ENCODE assay signal across 12 cellular contexts in the genomic region with DNA sequence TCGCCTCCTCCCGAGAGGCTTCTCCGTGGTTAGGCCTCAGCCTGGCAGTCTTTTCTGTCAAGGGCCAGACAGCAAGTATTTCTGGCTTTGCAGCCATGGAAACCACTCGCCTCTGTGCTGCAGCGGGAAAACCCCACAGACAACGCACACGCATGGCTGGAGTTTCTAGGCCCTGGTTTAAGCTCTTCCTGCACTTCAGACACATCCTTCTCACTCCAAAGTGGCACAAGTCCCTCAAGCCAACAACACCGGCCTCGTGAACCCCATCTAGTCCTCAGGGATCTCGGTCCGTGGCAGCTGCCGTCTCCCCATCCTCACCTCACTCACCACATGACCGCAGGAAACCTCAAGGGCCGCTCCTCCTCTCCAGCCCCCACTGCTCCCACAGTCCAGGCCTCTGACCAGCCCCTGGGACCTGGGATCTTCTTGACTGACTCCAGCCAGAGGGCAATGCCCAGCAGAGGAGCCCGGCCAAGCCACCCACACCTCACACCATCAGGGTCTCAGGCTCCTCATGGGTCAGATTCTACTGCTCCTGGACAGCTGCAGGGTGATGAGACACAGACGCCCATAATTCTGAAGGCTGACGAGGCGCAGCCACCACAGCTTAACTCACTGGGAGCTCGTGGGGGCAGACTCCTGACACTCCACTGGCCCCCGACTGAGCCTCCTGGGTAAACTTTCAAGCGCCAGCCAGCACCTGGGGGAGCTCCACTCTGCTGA. TPM values are rescaled to one million over a fixed set of nuclear protein-coding genes. Genes with fewer than 3 reads are reported as not detected.
DNase-seq lines count a peak whose midpoint lies in the region; ATAC-seq, FAIRE-seq and TF ChIP-seq lines count a peak whose summit lies in the region.
"Had no signal": no experiment of that assay in that cellular context is flagged by ENCODE, and none has a peak within 500 bp of the region (broad histone marks: within the 10 kb centered on the region; RNA-seq: fewer than 3 reads in every experiment).

No MANE protein-coding gene starts in this region.

- H3K9ac ChIP-seq in HepG2 (ENCODE audit: insufficient read depth, low read depth, low read length) (no peak overlapping the region), mesendoderm (ENCODE audit: low read length) (no peak overlapping the region)

- peaks cover 53% of the 10 kb centered on the region for H3K36me3 Mint-ChIP-seq in GM23338 (ENCODE audit: low read depth)

- TF ChIP-seq RAD21 in HepG2 (CRISPR knock-in tag; IDR thresholded peaks at IDR 0.05): no peak

- POLR2A ChIA-PET in HepG2 (lab: Yijun Ruan, JAX) (no interaction called here), PC-9 (lab: Charles Lee; ENCODE audit: unreplicated experiment) (no interaction called here)

- WGBS in HepG2 (ENCODE audit: low lambda C conversion rate): 98% methylated on average over 12 of the region's 21 CpGs
- WGBS in right lobe of liver (ENCODE audit: insufficient coverage, low coverage, low lambda C conversion rate, missing lambda C conversion rate): 89% methylated on average over 5 of the region's 21 CpGs
- WGBS in thymus: 62% methylated on average over 21 of the region's 21 CpGs
- no CpG with 5 or more reads among the region's 21 CpGs for WGBS in mesendoderm (ENCODE audit: extremely low coverage, insufficient coverage, low lambda C conversion rate)

- H3F3A ChIP-seq in PC-9 (ENCODE audit: insufficient read depth, low read depth) (no peaks in the 10 kb centered on the region), GM23338 (replicated peaks; ENCODE audit: low read depth) (no peaks in the 10 kb centered on the region; the same call in 1 of the 2 replicates)

- H3K4me2 ChIP-seq in HepG2 (ENCODE audit: low read depth, low read length) (no peak overlapping the region), PC-9 (no peak overlapping the region), mesendoderm (ENCODE audit: low read length) (no peak overlapping the region), GM23338 (no peak overlapping the region)

- no peak for DNase-seq in HepG2 (ENCODE audit: low spot score)
- no peak for DNase-seq in right lobe of liver
- DNase-seq in amniotic epithelial cell (ENCODE audit: low read depth): peak; percentile 82
- DNase-seq in PC-9: no peak
- no peak for DNase-seq in mesendoderm
- DNase-seq in GM23338 (ENCODE audit: low spot score): no peak
- DNase-seq: activated CD4-positive, alpha-beta T cell treated with anti-CD3 and anti-CD28 coated beads, Interleukin-2, amount 50 U/mL, for 1 hour; BE2C had no signal

- FAIRE-seq in HepG2 (lab: Jason Lieb, UNC): no peak
- FAIRE-seq: frontal cortex had no signal

- H3K9me3 ChIP-seq in HepG2 (ENCODE audit: low read length) (no peaks in the 10 kb centered on the region), right lobe of liver (no peaks in the 10 kb centered on the region), thymus (ENCODE audit: control insufficient read depth) (no peaks in the 10 kb centered on the region), PC-9 (ENCODE audit: insufficient read depth, low read depth) (no peaks in the 10 kb centered on the region)
- H3K9me3 ChIP-seq: BE2C, breast epithelium had no signal

- no peak overlapping the region for H3K4me3 Mint-ChIP-seq in GM23338

- TF ChIP-seq EP300 in HepG2 (IDR thresholded peaks at IDR 0.05; ENCODE audit: low read depth in 2 of 2, low read length in 2 of 2) (no peak), HepG2 (CRISPR knock-in tag; IDR thresholded peaks at IDR 0.05; ENCODE audit: borderline replicate concordance) (no peak)

- H3K4me3 ChIP-seq in HepG2 (replicated peaks in 1 of 3; ENCODE audit: insufficient read depth in 1 of 3, low read depth in 2 of 3, low read length in 3 of 3) (no peak overlapping the region), right lobe of liver (no peak overlapping the region), thymus (ENCODE audit: low read length) (no peak overlapping the region), PC-9 (no peak overlapping the region), mesendoderm (ENCODE audit: low read length) (no peak overlapping the region), GM23338 (no peak overlapping the region)
- H3K4me3 ChIP-seq: breast epithelium had no signal

- no peak overlapping the region for H4K5ac ChIP-seq in mesendoderm (ENCODE audit: low read length)

- H3K4ac ChIP-seq in mesendoderm (ENCODE audit: low read depth, low read length): no peak overlapping the region

- H3K27ac Mint-ChIP-seq in GM23338: no peak overlapping the region

- in situ Hi-C loops in HepG2 (cut with HindIII; ENCODE audit: extremely low pct_ligation_motif_present, low pct_unique_long_range_greater_than_20kb): no loop called here

- H3K4me1 Mint-ChIP-seq in GM23338: peaks cover 10% of the 10 kb centered on the region

- H2BK15ac ChIP-seq in mesendoderm (replicated peaks; ENCODE audit: low read depth): no peak overlapping the region

- no peak for TF ChIP-seq CTCF in HepG2 (CRISPR knock-in tag; IDR thresholded peaks at IDR 0.05)
- TF ChIP-seq CTCF in right lobe of liver (IDR thresholded peaks at IDR 0.05): no peak
- no peak for TF ChIP-seq CTCF in PC-9 (conservative IDR thresholded peaks at IDR 0.05)
- no peak for TF ChIP-seq CTCF in GM23338 (conservative IDR thresholded peaks at IDR 0.05; ENCODE audit: low read depth in 2 of 2)

- no peaks in the 10 kb centered on the region for H3K27me3 ChIP-seq in HepG2 (ENCODE audit: control insufficient read depth in 1 of 2, insufficient read depth in 2 of 2, low read length in 2 of 2)
- no peaks in the 10 kb centered on the region for H3K27me3 ChIP-seq in right lobe of liver
- H3K27me3 ChIP-seq in thymus (ENCODE audit: control insufficient read depth, insufficient read depth): no peaks in the 10 kb centered on the region
- H3K27me3 ChIP-seq in PC-9 (ENCODE audit: insufficient read depth, low read depth): no peaks in the 10 kb centered on the region
- no peaks in the 10 kb centered on the region for H3K27me3 ChIP-seq in mesendoderm (ENCODE audit: insufficient read depth, low read length, poor library complexity)
- H3K27me3 ChIP-seq in GM23338 (ENCODE audit: insufficient read depth): no peaks in the 10 kb centered on the region
- H3K27me3 ChIP-seq: BE2C, breast epithelium had no signal

- H3K36me3 ChIP-seq in HepG2 (replicated peaks in 1 of 2; ENCODE audit: control insufficient read depth in 1 of 2, insufficient read depth in 2 of 2, low read length in 2 of 2) (peaks cover 23 to 68% of the 10 kb centered on the region in 2 experiments), right lobe of liver (peaks cover 0 to 79% (median 20%) of the 10 kb centered on the region in 4 donors), thymus (ENCODE audit: control insufficient read depth, insufficient read depth) (peaks cover 53% of the 10 kb centered on the region), PC-9 (ENCODE audit: low read depth) (peaks cover 11% of the 10 kb centered on the region; the same call in 1 of the 2 replicates), mesendoderm (ENCODE audit: control insufficient read depth, insufficient read depth, low read length) (peaks cover 3% of the 10 kb centered on the region), GM23338 (ENCODE audit: insufficient read depth) (peaks cover 7% of the 10 kb centered on the region; the same call in 1 of the 2 replicates)

- CTCF ChIA-PET in HepG2 (lab: Yijun Ruan, JAX; ENCODE audit: low intra/inter-chr PET ratio, low total read pairs) (no interaction called here), PC-9 (lab: Charles Lee) (no interaction called here)

- no peak overlapping the region for H2BK5ac ChIP-seq in mesendoderm (ENCODE audit: low read length)

- H2AFZ ChIP-seq in HepG2 (ENCODE audit: low read length) (no peak overlapping the region), PC-9 (no peak overlapping the region), GM23338 (no peak overlapping the region)

- no peaks in the 10 kb centered on the region for H3K79me1 ChIP-seq in mesendoderm (ENCODE audit: low read length)

- H3K56ac ChIP-seq in mesendoderm (ENCODE audit: low read length): no peak overlapping the region

- H3K23ac ChIP-seq in mesendoderm (ENCODE audit: low read length): no peak overlapping the region

- H2AK5ac ChIP-seq in mesendoderm (ENCODE audit: low read length): no peak overlapping the region

- H3K27me3 Mint-ChIP-seq in GM23338 (ENCODE audit: insufficient read depth, low read depth, poor library complexity): peaks cover 12% of the 10 kb centered on the region

- no peak for ATAC-seq in HepG2
- no peak for ATAC-seq in right lobe of liver
- ATAC-seq in HG02973 (IDR thresholded peaks at IDR 0.05; ENCODE audit: unreplicated experiment): peak; percentile 69
- no peak for ATAC-seq in GM23338

- H3K27ac ChIP-seq in HepG2 (ENCODE audit: extremely low read length, insufficient read depth, low read length) (no peak overlapping the region), right lobe of liver (no peak overlapping the region), thymus (ENCODE audit: low read depth) (peak overlapping the region; percentile 78), PC-9 (no peak overlapping the region), mesendoderm (ENCODE audit: low read depth, low read length) (no peak overlapping the region), GM23338 (ENCODE audit: low read depth) (no peak overlapping the region)
- H3K27ac ChIP-seq: breast epithelium had no signal

- no peak overlapping the region for H4K8ac ChIP-seq in mesendoderm (ENCODE audit: low read depth, low read length)

- H4K20me1 ChIP-seq in HepG2 (ENCODE audit: insufficient read depth, low read length) (no peaks in the 10 kb centered on the region), PC-9 (ENCODE audit: insufficient read depth) (peaks cover 6% of the 10 kb centered on the region; the same call in 1 of the 2 replicates), GM23338 (replicated peaks; ENCODE audit: insufficient read depth) (no peaks in the 10 kb centered on the region; the same call in 1 of the 2 replicates)

- peaks cover 10% of the 10 kb centered on the region for H3K9me3 Mint-ChIP-seq in GM23338

- H3K79me2 ChIP-seq in HepG2 (ENCODE audit: insufficient read depth, low read length) (no peaks in the 10 kb centered on the region), PC-9 (ENCODE audit: low read depth) (no peaks in the 10 kb centered on the region), mesendoderm (ENCODE audit: control insufficient read depth, insufficient read depth, low read length) (no peaks in the 10 kb centered on the region), GM23338 (replicated peaks; ENCODE audit: insufficient read depth) (no peaks in the 10 kb centered on the region)

- intact Hi-C loops in HepG2 (cut with micrococcal nuclease; ENCODE audit: unreplicated experiment): no loop called here
- intact Hi-C loops in right lobe of liver (cut with DNase I): no loop called here
- intact Hi-C loops in PC-9 (cut with micrococcal nuclease; ENCODE audit: unreplicated experiment): no loop called here

- H3K18ac ChIP-seq in mesendoderm (ENCODE audit: low read length): no peak overlapping the region

- no peak overlapping the region for H2BK120ac ChIP-seq in mesendoderm (ENCODE audit: low read depth, low read length)

- no peak for TF ChIP-seq POLR2A in HepG2 (IDR thresholded peaks at IDR 0.05; ENCODE audit: insufficient read depth in 1 of 2, low read depth in 2 of 2, low read length in 2 of 2)
- no peak for TF ChIP-seq POLR2A in right lobe of liver (IDR thresholded peaks at IDR 0.05)

- BruUV-seq in HepG2 (replicated peaks; lab: Mats Ljungman, UMichigan) (TSS peak; percentile 43), PC-9 (replicated peaks; lab: Mats Ljungman, UMichigan) (no TSS peak)

- no peaks in the 10 kb centered on the region for H3K9me2 ChIP-seq in PC-9 (ENCODE audit: insufficient read depth)
- H3K9me2 ChIP-seq in GM23338 (ENCODE audit: insufficient read depth): no peaks in the 10 kb centered on the region

- H3K4me1 ChIP-seq in HepG2 (ENCODE audit: insufficient read depth, low read length): peaks cover 21% of the 10 kb centered on the region
- H3K4me1 ChIP-seq in right lobe of liver: no peaks in the 10 kb centered on the region
- H3K4me1 ChIP-seq in thymus (ENCODE audit: control insufficient read depth, insufficient read depth, low read length): peaks cover 71% of the 10 kb centered on the region
- no peaks in the 10 kb centered on the region for H3K4me1 ChIP-seq in PC-9 (replicated peaks; ENCODE audit: insufficient read depth)
- no peaks in the 10 kb centered on the region for H3K4me1 ChIP-seq in mesendoderm (ENCODE audit: control insufficient read depth, low read depth, low read length)
- no peaks in the 10 kb centered on the region for H3K4me1 ChIP-seq in GM23338 (ENCODE audit: insufficient read depth)
- H3K4me1 ChIP-seq: BE2C, breast epithelium had no signal

RNA-seq across cellular contexts. Expression of a gene that starts 21.7 kb away (rescaled TPM):
- total RNA-seq in HepG2 (2016; rRNA removed; fragmentation: Illumina TruSeq; extraction: Trizol): 29.4 and 41.6 TPM in 2 replicates
- total RNA-seq in HepG2 (2016; cell fraction: cytosol; rRNA removed; fragmentation: Illumina TruSeq; extraction: Trizol; ENCODE audit: low read depth): 5.3 and 7.1 TPM in 2 replicates
- total RNA-seq in HepG2 (2016; cell fraction: insoluble cytoplasmic fraction; rRNA removed; fragmentation: Illumina TruSeq; extraction: Trizol): 25.4 and 43.2 TPM in 2 replicates
- total RNA-seq in HepG2 (2016; cell fraction: membrane; rRNA removed; fragmentation: Illumina TruSeq; extraction: Trizol): 10.6 and 10.8 TPM in 2 replicates
- total RNA-seq in HepG2 (2016; cell fraction: nucleus; rRNA removed; fragmentation: Illumina TruSeq; extraction: Trizol): 39.8 and 46.4 TPM in 2 replicates
- 9.7 and 14.7 TPM in 2 replicates for polyA plus RNA-seq in HepG2 (2011; rRNA removed)
- polyA plus RNA-seq in HepG2 (2011; cell fraction: cytosol; rRNA removed): 6.3 and 8.5 TPM in 2 replicates
- 56.2 and 61.1 TPM in 2 replicates for polyA plus RNA-seq in HepG2 (2011; cell fraction: nucleus; rRNA removed)
- polyA plus RNA-seq in HepG2 (2012): 12.6 and 16.7 TPM in 2 replicates
- polyA plus RNA-seq in HepG2 (2016; cell fraction: cytosol; fragmentation: Illumina TruSeq; extraction: Trizol; ENCODE audit: low read depth): 1.6 and 2.1 TPM in 2 replicates
- polyA plus RNA-seq in HepG2 (2016; cell fraction: insoluble cytoplasmic fraction; fragmentation: Illumina TruSeq; extraction: Trizol; ENCODE audit: low read depth): 14.8 and 19.6 TPM in 2 replicates
- polyA plus RNA-seq in HepG2 (2016; cell fraction: membrane; fragmentation: Illumina TruSeq; extraction: Trizol; ENCODE audit: low read depth): 3.7 and 4.3 TPM in 2 replicates
- polyA plus RNA-seq in HepG2 (2016; cell fraction: nucleus; fragmentation: Illumina TruSeq; extraction: Trizol; ENCODE audit: insufficient read depth, low read depth): 74.4 and 84.9 TPM in 2 replicates
- polyA minus RNA-seq in HepG2 (2011; rRNA and poly(A)+ RNA removed; ENCODE audit: low replicate concordance): 41.3 and 51.6 TPM in 2 replicates
- polyA minus RNA-seq in HepG2 (2011; cell fraction: cytosol; rRNA and poly(A)+ RNA removed): 26.3 and 30.1 TPM in 2 replicates
- 21.1 and 31.3 TPM in 2 replicates for polyA minus RNA-seq in HepG2 (2011; cell fraction: nucleus; rRNA and poly(A)+ RNA removed)
- total RNA-seq in right lobe of liver: 10 to 100 TPM; 18.1 to 31.0 (median 25.6) TPM
- 16.8 TPM for polyA plus RNA-seq in thymus
- 44.5 and 58.9 TPM in 2 replicates for total RNA-seq in PC-9 (2021)
- polyA plus RNA-seq in mesendoderm (2013, experiment 1 of 2): 21.4 TPM
- 21.8 TPM for polyA plus RNA-seq in mesendoderm (2013, experiment 2 of 2)
- total RNA-seq in GM23338 (2014; rRNA removed; shearing (Covaris generic)): 64.9 and 68.9 TPM in 2 replicates
- polyA plus RNA-seq in GM23338 (2016; fragmentation: Nextera tagmentation; extraction: Ambion mirVana): 23.3 and 24.5 TPM in 2 replicates

RNA-seq across cellular contexts. Expression of a gene that starts 37.0 kb away (rescaled TPM):
- total RNA-seq in HepG2 (2016; rRNA removed; fragmentation: Illumina TruSeq; extraction: Trizol) (62.0 and 65.9 TPM in 2 replicates), right lobe of liver (10 to 100 TPM; 11.4 to 19.4 (median 14.0) TPM), PC-9 (2021) (176 and 186 TPM in 2 replicates)
- 184 and 195 TPM in 2 replicates for total RNA-seq in HepG2 (2016; cell fraction: cytosol; rRNA removed; fragmentation: Illumina TruSeq; extraction: Trizol; ENCODE audit: low read depth)
- 53.2 and 63.6 TPM in 2 replicates for total RNA-seq in HepG2 (2016; cell fraction: insoluble cytoplasmic fraction; rRNA removed; fragmentation: Illumina TruSeq; extraction: Trizol)
- 147 and 176 TPM in 2 replicates for total RNA-seq in HepG2 (2016; cell fraction: membrane; rRNA removed; fragmentation: Illumina TruSeq; extraction: Trizol)
- total RNA-seq in HepG2 (2016; cell fraction: nucleus; rRNA removed; fragmentation: Illumina TruSeq; extraction: Trizol): 58.7 and 66.8 TPM in 2 replicates
- polyA plus RNA-seq in HepG2 (2011; rRNA removed) (19.4 and 22.0 TPM in 2 replicates), thymus (18.6 TPM), GM23338 (2016; fragmentation: Nextera tagmentation; extraction: Ambion mirVana) (33.5 and 35.7 TPM in 2 replicates)
- polyA plus RNA-seq in HepG2 (2011; cell fraction: cytosol; rRNA removed): 11.1 and 12.8 TPM in 2 replicates
- polyA plus RNA-seq in HepG2 (2011; cell fraction: nucleus; rRNA removed): 56.9 and 75.7 TPM in 2 replicates
- polyA plus RNA-seq in HepG2 (2012): 26.3 and 32.9 TPM in 2 replicates
- polyA plus RNA-seq in HepG2 (2016; cell fraction: cytosol; fragmentation: Illumina TruSeq; extraction: Trizol; ENCODE audit: low read depth): 11.4 and 12.5 TPM in 2 replicates
- polyA plus RNA-seq in HepG2 (2016; cell fraction: insoluble cytoplasmic fraction; fragmentation: Illumina TruSeq; extraction: Trizol; ENCODE audit: low read depth): 37.5 and 47.3 TPM in 2 replicates
- polyA plus RNA-seq in HepG2 (2016; cell fraction: membrane; fragmentation: Illumina TruSeq; extraction: Trizol; ENCODE audit: low read depth): 30.1 and 30.2 TPM in 2 replicates
- polyA plus RNA-seq in HepG2 (2016; cell fraction: nucleus; fragmentation: Illumina TruSeq; extraction: Trizol; ENCODE audit: insufficient read depth, low read depth): 107 and 112 TPM in 2 replicates
- 72.2 and 123 TPM in 2 replicates for polyA minus RNA-seq in HepG2 (2011; rRNA and poly(A)+ RNA removed; ENCODE audit: low replicate concordance)
- polyA minus RNA-seq in HepG2 (2011; cell fraction: cytosol; rRNA and poly(A)+ RNA removed): 27.9 and 31.4 TPM in 2 replicates
- 66.3 and 67.3 TPM in 2 replicates for polyA minus RNA-seq in HepG2 (2011; cell fraction: nucleus; rRNA and poly(A)+ RNA removed)
- 41.7 TPM for polyA plus RNA-seq in mesendoderm (2013, experiment 1 of 2)
- 43.9 TPM for polyA plus RNA-seq in mesendoderm (2013, experiment 2 of 2)
- total RNA-seq in GM23338 (2014; rRNA removed; shearing (Covaris generic)): 69.6 and 84.4 TPM in 2 replicates

RNA-seq across cellular contexts. Expression of a gene that starts 41.1 kb away (rescaled TPM):
- total RNA-seq in HepG2 (2016; rRNA removed; fragmentation: Illumina TruSeq; extraction: Trizol): 40.2 and 103 TPM in 2 replicates
- total RNA-seq in HepG2 (2016; cell fraction: cytosol; rRNA removed; fragmentation: Illumina TruSeq; extraction: Trizol; ENCODE audit: low read depth): 18.3 and 22.4 TPM in 2 replicates
- 38.7 and 106 TPM in 2 replicates for total RNA-seq in HepG2 (2016; cell fraction: insoluble cytoplasmic fraction; rRNA removed; fragmentation: Illumina TruSeq; extraction: Trizol)
- 39.4 and 45.4 TPM in 2 replicates for total RNA-seq in HepG2 (2016; cell fraction: membrane; rRNA removed; fragmentation: Illumina TruSeq; extraction: Trizol)
- 114 and 144 TPM in 2 replicates for total RNA-seq in HepG2 (2016; cell fraction: nucleus; rRNA removed; fragmentation: Illumina TruSeq; extraction: Trizol)
- polyA plus RNA-seq in HepG2 (2011; rRNA removed): 109 and 159 TPM in 2 replicates
- 87.8 and 132 TPM in 2 replicates for polyA plus RNA-seq in HepG2 (2011; cell fraction: cytosol; rRNA removed)
- polyA plus RNA-seq in HepG2 (2011; cell fraction: nucleus; rRNA removed): 914 and 1,354 TPM in 2 replicates
- 127 and 140 TPM in 2 replicates for polyA plus RNA-seq in HepG2 (2012)
- polyA plus RNA-seq in HepG2 (2016; cell fraction: cytosol; fragmentation: Illumina TruSeq; extraction: Trizol; ENCODE audit: low read depth): 6.7 and 7.6 TPM in 2 replicates
- 36.5 and 42.1 TPM in 2 replicates for polyA plus RNA-seq in HepG2 (2016; cell fraction: insoluble cytoplasmic fraction; fragmentation: Illumina TruSeq; extraction: Trizol; ENCODE audit: low read depth)
- 24.3 and 24.6 TPM in 2 replicates for polyA plus RNA-seq in HepG2 (2016; cell fraction: membrane; fragmentation: Illumina TruSeq; extraction: Trizol; ENCODE audit: low read depth)
- 393 and 407 TPM in 2 replicates for polyA plus RNA-seq in HepG2 (2016; cell fraction: nucleus; fragmentation: Illumina TruSeq; extraction: Trizol; ENCODE audit: insufficient read depth, low read depth)
- 7.3 and 222 TPM in 2 replicates for polyA minus RNA-seq in HepG2 (2011; rRNA and poly(A)+ RNA removed; ENCODE audit: low replicate concordance)
- 97.8 and 100 TPM in 2 replicates for polyA minus RNA-seq in HepG2 (2011; cell fraction: cytosol; rRNA and poly(A)+ RNA removed)
- 130 and 153 TPM in 2 replicates for polyA minus RNA-seq in HepG2 (2011; cell fraction: nucleus; rRNA and poly(A)+ RNA removed)
- total RNA-seq in right lobe of liver: 10 to 100 TPM; 14.3 to 30.0 (median 25.7) TPM
- 13.2 TPM for polyA plus RNA-seq in thymus
- 8.2 and 10.6 TPM in 2 replicates for total RNA-seq in PC-9 (2021)
- 8.0 TPM for polyA plus RNA-seq in mesendoderm (2013, experiment 1 of 2)
- 7.1 TPM for polyA plus RNA-seq in mesendoderm (2013, experiment 2 of 2)
- total RNA-seq in GM23338 (2014; rRNA removed; shearing (Covaris generic)): 14.8 and 17.4 TPM in 2 replicates
- 3.6 and 4.2 TPM in 2 replicates for polyA plus RNA-seq in GM23338 (2016; fragmentation: Nextera tagmentation; extraction: Ambion mirVana)
